In the genomic region with DNA sequence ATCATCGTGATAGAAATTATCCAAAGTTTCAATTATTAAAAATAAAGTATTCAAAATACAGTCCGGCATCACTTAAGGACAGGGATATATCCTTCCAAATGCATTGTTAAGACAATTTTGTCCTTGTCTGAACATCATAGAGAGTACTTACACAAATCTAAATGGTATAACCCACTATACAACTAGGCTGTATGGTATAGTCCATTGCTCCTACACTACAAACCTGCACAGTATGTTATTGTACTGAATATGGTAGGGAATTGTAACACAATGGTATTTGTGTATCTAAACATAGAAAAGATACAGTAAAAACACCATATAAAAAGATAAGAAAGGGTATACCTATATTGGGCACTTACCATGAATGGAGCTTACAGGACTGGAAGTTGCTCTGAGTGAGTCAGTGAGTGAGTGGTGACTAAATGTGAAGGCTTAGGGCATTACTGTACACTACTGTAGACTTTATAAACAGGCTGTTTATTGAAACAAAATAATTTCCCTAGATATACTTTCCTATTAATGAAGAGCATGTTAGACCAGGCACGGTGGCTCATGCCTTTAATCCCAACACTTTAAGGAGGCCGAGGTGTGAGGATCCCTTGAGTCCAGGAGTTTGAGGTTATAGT, we compare ENCODE assay signal across 30 cellular contexts. TPM values are rescaled to one million over a fixed set of nuclear protein-coding genes. Genes with fewer than 3 reads are reported as not detected.
DNase-seq lines count a peak whose midpoint lies in the region; ATAC-seq and TF ChIP-seq lines count a peak whose summit lies in the region.
"Had no signal": no experiment of that assay in that cellular context is flagged by ENCODE, and none has a peak within 500 bp of the region (broad histone marks: within the 10 kb centered on the region; RNA-seq: fewer than 3 reads in every experiment).

No MANE protein-coding gene starts in this region.

- no peaks in the 10 kb centered on the region for H3K9me2 ChIP-seq in GM23248 (ENCODE audit: insufficient read depth)

- no peak overlapping the region for H3K9ac ChIP-seq in GM23248

- no peak overlapping the region for H3K27ac ChIP-seq in GM23248
- H3K27ac ChIP-seq in WERI-Rb-1: no peak overlapping the region
- H3K27ac ChIP-seq: cardiac muscle cell, colonic mucosa, heart left ventricle, HL-60, lower lobe of right lung, prostate gland, sigmoid colon, stomach had no signal

- TF ChIP-seq CTCF in choroid plexus epithelial cell (conservative IDR thresholded peaks at IDR 0.05; ENCODE audit: low read depth, low read length) (no peak), CD14-positive monocyte (IDR thresholded peaks at IDR 0.05) (no peak), WERI-Rb-1 (IDR thresholded peaks at IDR 0.05; ENCODE audit: low read depth, low read length) (no peak)

- WGBS in GM23248 (ENCODE audit: low coverage in 1 of 2, low lambda C conversion rate in 2 of 2, missing lambda C conversion rate in 2 of 2), 2 experiments: 89 to 93% methylated on average over 4 of the region's 4 CpGs

- H2AFZ ChIP-seq in GM23248: no peak overlapping the region

- no peak for ATAC-seq in GM18868 (IDR thresholded peaks at IDR 0.05; ENCODE audit: unreplicated experiment)
- ATAC-seq: activated T-helper 17 cell treated with anti-CD3 and anti-CD28 coated beads, Interleukin-2, amount 50 U/mL, for 72 hours; heart left ventricle; lower lobe of right lung; naive thymus-derived CD4-positive, alpha-beta T cell had no signal

- H3K27ac Mint-ChIP-seq in CD14-positive monocyte: no peak overlapping the region
- H3K27ac Mint-ChIP-seq: activated naive CD4-positive, alpha-beta T cell treated with anti-CD3 and anti-CD28 coated beads, Interleukin-2, amount 50 U/mL, for 24 hours; activated T-helper 17 cell treated with anti-CD3 and anti-CD28 coated beads, Interleukin-2, amount 50 U/mL, for 72 hours; naive thymus-derived CD4-positive, alpha-beta T cell had no signal

- peaks cover 21% of the 10 kb centered on the region for H3K4me1 Mint-ChIP-seq in CD14-positive monocyte

- peaks cover 4 to 20% (median 16%) of the 10 kb centered on the region in 7 donors for H3K9me3 Mint-ChIP-seq in CD14-positive monocyte
- H3K9me3 Mint-ChIP-seq: activated naive CD4-positive, alpha-beta T cell treated with anti-CD3 and anti-CD28 coated beads, Interleukin-2, amount 50 U/mL, for 24 hours; activated T-helper 17 cell treated with anti-CD3 and anti-CD28 coated beads, Interleukin-2, amount 50 U/mL, for 72 hours had no signal

- no peak overlapping the region for H3K4me3 Mint-ChIP-seq in CD14-positive monocyte
- H3K4me3 Mint-ChIP-seq: activated naive CD4-positive, alpha-beta T cell treated with anti-CD3 and anti-CD28 coated beads, Interleukin-2, amount 50 U/mL, for 24 hours; activated T-helper 17 cell treated with anti-CD3 and anti-CD28 coated beads, Interleukin-2, amount 50 U/mL, for 72 hours; naive thymus-derived CD4-positive, alpha-beta T cell had no signal

- H3K4me3 ChIP-seq in GM23248: no peak overlapping the region
- no peak overlapping the region for H3K4me3 ChIP-seq in choroid plexus epithelial cell (ENCODE audit: low read depth, low read length)
- H3K4me3 ChIP-seq in WERI-Rb-1 (ENCODE audit: low read depth, low read length): no peak overlapping the region
- H3K4me3 ChIP-seq: cardiac muscle cell, colonic mucosa, heart left ventricle, lower lobe of right lung, prostate gland, sigmoid colon, stomach had no signal

- no peaks in the 10 kb centered on the region for H3K79me2 ChIP-seq in GM23248 (ENCODE audit: insufficient read depth)

- H3K4me1 ChIP-seq in GM23248 (ENCODE audit: insufficient read depth): peaks cover 1% of the 10 kb centered on the region; the same call in 1 of the 2 replicates
- H3K4me1 ChIP-seq: colonic mucosa, prostate gland, sigmoid colon, stomach had no signal

- H3K36me3 ChIP-seq in GM23248 (ENCODE audit: low read depth): no peaks in the 10 kb centered on the region
- no peaks in the 10 kb centered on the region for H3K36me3 ChIP-seq in WERI-Rb-1
- H3K36me3 ChIP-seq: cardiac muscle cell, colonic mucosa, heart left ventricle, lower lobe of right lung, prostate gland, sigmoid colon, stomach had no signal

- no peak overlapping the region for H3K4me2 ChIP-seq in GM23248 (ENCODE audit: unreplicated experiment)

- intact Hi-C loops in CD14-positive monocyte (cut with micrococcal nuclease): no loop called here

- H3K9me3 ChIP-seq in GM23248 (ENCODE audit: low read depth) (no peaks in the 10 kb centered on the region), WERI-Rb-1 (ENCODE audit: severe bottlenecking) (no peaks in the 10 kb centered on the region)
- H3K9me3 ChIP-seq: colonic mucosa, heart left ventricle, lower lobe of right lung, prostate gland, sigmoid colon, stomach had no signal

- no peaks in the 10 kb centered on the region for H4K20me1 ChIP-seq in GM23248 (ENCODE audit: insufficient read depth)

- peaks cover 0 to 3% of the 10 kb centered on the region in 2 donors for H3K36me3 Mint-ChIP-seq in CD14-positive monocyte
- H3K36me3 Mint-ChIP-seq: activated naive CD4-positive, alpha-beta T cell treated with anti-CD3 and anti-CD28 coated beads, Interleukin-2, amount 50 U/mL, for 24 hours had no signal

- H3K27me3 ChIP-seq in GM23248 (replicated peaks; ENCODE audit: insufficient read depth): no peaks in the 10 kb centered on the region
- no peaks in the 10 kb centered on the region for H3K27me3 ChIP-seq in WERI-Rb-1 (ENCODE audit: insufficient read depth, low read depth, severe bottlenecking)
- H3K27me3 ChIP-seq: cardiac muscle cell, colonic mucosa, sigmoid colon, stomach had no signal

- peak; percentile 58 for DNase-seq in GM23248
- peak; percentile 47 for DNase-seq in RKO (ENCODE audit: low spot score)
- DNase-seq in choroid plexus epithelial cell (ENCODE audit: low read depth): peak; percentile 12
- DNase-seq in kidney tubule cell (ENCODE audit: low spot score): peak; percentile 57
- no peak for DNase-seq in CD14-positive monocyte (ENCODE audit: low spot score)
- no peak for DNase-seq in WERI-Rb-1
- DNase-seq: activated CD4-positive, alpha-beta T cell treated with anti-CD3 and anti-CD28 coated beads for 4 hours; colonic mucosa; DMS 273 treated with DMSO at 0.1 percent for 48 hours; effector CD8-positive, alpha-beta T cell; heart left ventricle; Karpas-422; lower lobe of right lung; MV-4-11; naive thymus-derived CD4-positive, alpha-beta T cell; NCI-H1436 treated with DMSO at 0.1 percent for 48 hours; NCI-H2081 treated with DMSO at 0.1 percent for 48 hours; NCI-H345; NCI-H69; SHP77 treated with DMSO at 0.1 percent for 48 hours; sigmoid colon; stimulated activated CD4-positive, alpha-beta T cell treated with anti-CD3 and anti-CD28 coated beads, Interleukin-4, amount 100 ng/mL, for 1 hour; stomach; SW 1271 had no signal

- in situ Hi-C loops in GM23248 (cut with MboI): no loop called here

- H3K27me3 Mint-ChIP-seq in CD14-positive monocyte (ENCODE audit: low read depth in 3 of 3): peaks cover 43 to 69% (median 47%) of the 10 kb centered on the region in 3 donors
- H3K27me3 Mint-ChIP-seq: activated naive CD4-positive, alpha-beta T cell treated with anti-CD3 and anti-CD28 coated beads, Interleukin-2, amount 50 U/mL, for 24 hours; activated T-helper 17 cell treated with anti-CD3 and anti-CD28 coated beads, Interleukin-2, amount 50 U/mL, for 72 hours had no signal

- H3F3A ChIP-seq in GM23248 (ENCODE audit: insufficient read depth): peaks cover 3% of the 10 kb centered on the region

RNA-seq across cellular contexts. Expression of gene PTPN13, which starts 44.8 kb away (rescaled TPM):
- 42.7 and 43.2 TPM in 2 replicates for total RNA-seq in GM23248 (2014; rRNA removed; shearing (Covaris generic))
- polyA plus RNA-seq in GM23248 (2016; fragmentation: Nextera tagmentation; extraction: Ambion mirVana) (11.6 and 13.0 TPM in 2 replicates), CD14-positive monocyte (1 to 10 TPM in 1 of 2 donors, under 1 TPM in 1; 0.04 to 1.0 TPM)
- polyA plus RNA-seq: naive thymus-derived CD4-positive, alpha-beta T cell had no signal

Comparison
In these comparisons a context has a peak if more than half of its experiments do, and no peak if none do; other contexts are left out.
1. DNase-seq: peak in GM23248 (single experiment), RKO (single experiment), choroid plexus epithelial cell (single experiment) and kidney tubule cell (single experiment); none in CD14-positive monocyte (single experiment) and WERI-Rb-1 (single experiment).